8 cellular contexts compared by ENCODE assay signal in the genomic region with DNA sequence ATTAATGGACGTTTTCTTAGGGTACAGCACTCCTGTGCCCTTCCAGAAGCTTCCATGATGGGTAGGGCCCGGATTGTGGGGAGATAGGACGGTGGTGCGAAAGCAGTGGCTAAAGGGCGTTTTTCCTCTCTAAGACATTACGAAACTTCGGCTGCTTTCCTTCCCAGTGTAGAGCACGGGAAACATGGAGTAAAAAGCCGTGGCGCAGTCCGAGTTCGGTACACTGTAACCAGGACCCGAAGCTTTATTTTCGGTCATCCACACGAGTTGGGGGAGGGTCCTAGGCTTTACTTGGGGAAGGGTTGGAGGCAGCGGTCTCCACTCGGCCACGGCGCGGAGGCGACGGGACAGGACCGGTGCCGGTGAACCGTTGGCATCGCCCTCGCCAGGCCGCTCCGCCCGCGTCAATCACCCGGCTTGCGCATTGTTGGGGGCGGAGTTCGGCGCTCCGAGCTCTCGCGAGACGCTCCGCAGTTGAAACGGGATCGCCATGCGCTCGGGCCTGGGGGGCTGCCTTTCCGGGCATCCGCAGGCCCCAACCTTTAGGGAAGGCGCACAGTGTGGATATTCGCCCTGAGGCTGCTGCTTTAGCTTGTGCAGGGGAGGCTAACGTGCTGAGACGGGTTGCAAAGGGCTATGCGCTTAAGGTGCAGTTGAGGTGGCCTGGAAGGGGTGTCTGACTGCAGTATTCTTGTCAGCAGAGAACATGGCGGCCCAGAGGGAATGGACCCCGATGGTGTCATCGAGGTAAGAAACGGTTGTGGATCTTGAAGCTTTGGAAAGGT. TPM values are rescaled to one million over a fixed set of nuclear protein-coding genes. Genes with fewer than 3 reads are reported as not detected.
DNase-seq lines count a peak whose midpoint lies in the region; TF ChIP-seq lines count a peak whose summit lies in the region.

No MANE protein-coding gene starts in this region.

- DNase-seq in HFFc6 (peak; percentile 64), NCI-H1048 (lab: John Stamatoyannopoulos, UW) (peak; percentile 13), T-helper 22 cell (ENCODE audit: low read depth) (peak; percentile 67), astrocyte of the spinal cord (ENCODE audit: low read depth, low spot score) (peak; percentile 75), hypothalamus (lab: John Stamatoyannopoulos, UW) (peak; percentile 7 to 89 (median 68)), retinal pigment epithelial cell (ENCODE audit: low read depth) (no peak), 8988T (no peak)

- peak overlapping the region; percentile 99 for H3K4me3 ChIP-seq in astrocyte of the spinal cord (ENCODE audit: low read depth, low read length)
- H3K4me3 ChIP-seq in retinal pigment epithelial cell (ENCODE audit: low read length): peak overlapping the region; percentile 100

- peak overlapping the region; percentile 99 for H3K27ac Mint-ChIP-seq in HFFc6

- TF ChIP-seq CTCF in GM12873 (IDR thresholded peaks at IDR 0.05; ENCODE audit: insufficient read depth, low read depth, low read length, missing control alignments): peak; percentile 6
- no peak for TF ChIP-seq CTCF in HFFc6 (IDR thresholded peaks at IDR 0.05)
- TF ChIP-seq CTCF in astrocyte of the spinal cord (IDR thresholded peaks at IDR 0.05; ENCODE audit: low read depth, low read length): no peak
- TF ChIP-seq CTCF in retinal pigment epithelial cell (conservative IDR thresholded peaks at IDR 0.05; ENCODE audit: low read depth, low read length): no peak

- peaks cover 47% of the 10 kb centered on the region for H3K4me1 Mint-ChIP-seq in HFFc6 (ENCODE audit: low read depth)

- H3K36me3 Mint-ChIP-seq in HFFc6 (ENCODE audit: low read depth): peaks cover 56% of the 10 kb centered on the region

- in situ Hi-C loops in astrocyte of the spinal cord (cut with HindIII; ENCODE audit: low sequenced_read_pairs): no loop called here

- peaks cover 20% of the 10 kb centered on the region for H3K27me3 Mint-ChIP-seq in HFFc6 (ENCODE audit: insufficient read depth)

- H3K4me3 Mint-ChIP-seq in HFFc6: peak overlapping the region; percentile 99

- peaks cover 21% of the 10 kb centered on the region for H3K9me3 Mint-ChIP-seq in HFFc6

RNA-seq across cellular contexts. Expression of a gene that starts 0.5 kb away (rescaled TPM):
- 100 to 1,000 TPM; 249 to 363 (median 264) TPM for total RNA-seq in HFFc6 (2021; fragmentation: NEBNext Ultra II Directional; extraction: Animal tissue kit (Norgen Biotek cat#: 25700))

RNA-seq across cellular contexts. Expression of a gene that starts 22.4 kb away (rescaled TPM):
- 10 to 100 TPM; 13.3 to 27.9 (median 25.7) TPM for total RNA-seq in HFFc6 (2021; fragmentation: NEBNext Ultra II Directional; extraction: Animal tissue kit (Norgen Biotek cat#: 25700))

RNA-seq across cellular contexts. Expression of a gene that starts 58.6 kb away (rescaled TPM):
- not detected for total RNA-seq in HFFc6 (2021; fragmentation: NEBNext Ultra II Directional; extraction: Animal tissue kit (Norgen Biotek cat#: 25700))

Comparison
In these comparisons a context has a peak if more than half of its experiments do, and no peak if none do; other contexts are left out.
1. DNase-seq: peak in HFFc6 (single experiment), NCI-H1048 (single experiment), T-helper 22 cell (single experiment), astrocyte of the spinal cord (single experiment) and hypothalamus (51 of 51); none in retinal pigment epithelial cell (single experiment) and 8988T (single experiment).